8 cellular contexts compared by ENCODE assay signal in genomic region chr3:55486857-55487375, GRCh38. TPM values are rescaled to one million over a fixed set of nuclear protein-coding genes. Genes with fewer than 3 reads are reported as not detected.
DNase-seq lines count a peak whose midpoint lies in the region; ATAC-seq, FAIRE-seq and TF ChIP-seq lines count a peak whose summit lies in the region.

WNT5A (minus strand) TSS chr3:55487306; CDS start chr3:55486985, 321 bp downstream.

- no peak for ATAC-seq in stimulated activated naive B cell treated with anti-CD40 and anti-IgM and Interleukin-4, amounts not matched to agents 10 μg/mL and 1 μg/mL and 100 μg/mL, for 72 hours (replicated peaks)
- ATAC-seq in natural killer cell: no peak
- no peak for ATAC-seq in HG02870 (IDR thresholded peaks at IDR 0.05; ENCODE audit: unreplicated experiment)

- peaks cover 3 to 7% of the 10 kb centered on the region in 2 donors for H3K36me3 Mint-ChIP-seq in stimulated activated naive B cell treated with anti-CD40 and anti-IgM and Interleukin-4, amounts not matched to agents 10 μg/mL and 1 μg/mL and 100 μg/mL, for 72 hours
- no peaks in the 10 kb centered on the region for H3K36me3 Mint-ChIP-seq in natural killer cell

- H3K4me1 ChIP-seq in BLaER1: no peaks in the 10 kb centered on the region
- peaks cover 51% of the 10 kb centered on the region for H3K4me1 ChIP-seq in keratinocyte (ENCODE audit: control insufficient read depth, extremely low read depth, insufficient read depth, low read length)

- dilution Hi-C loops in keratinocyte (cut with MboI; ENCODE audit: extremely low pct_ligation_motif_present, low sequenced_read_pairs): loop anchor here (25.0 kb wide), 2 partner anchors 250 to 400 kb away; no protein-coding TSS in a partner anchor

- H3K9me1 ChIP-seq in keratinocyte (ENCODE audit: control insufficient read depth, extremely low read depth, insufficient read depth, low read length): peaks cover 2% of the 10 kb centered on the region

- intact Hi-C loops in natural killer cell (cut with micrococcal nuclease): no loop called here

- TF ChIP-seq CTCF in keratinocyte (optimal IDR thresholded peaks at IDR 0.05 in 1 of 3, IDR thresholded peaks at IDR 0.05 in 1 of 3, conservative IDR thresholded peaks at IDR 0.05 in 1 of 3; ENCODE audit: extremely low read depth in 1 of 3, insufficient read depth in 2 of 3, low read length in 3 of 3) (no peak), natural killer cell (IDR thresholded peaks at IDR 0.05) (no peak)

- H3K27me3 Mint-ChIP-seq in stimulated activated naive B cell treated with anti-CD40 and anti-IgM and Interleukin-4, amounts not matched to agents 10 μg/mL and 1 μg/mL and 100 μg/mL, for 72 hours: peaks cover 73 to 94% of the 10 kb centered on the region in 2 donors
- H3K27me3 Mint-ChIP-seq in natural killer cell (ENCODE audit: low read depth in 2 of 2): peaks cover 52 to 66% of the 10 kb centered on the region in 2 donors

- H3K36me3 ChIP-seq in BLaER1 (no peaks in the 10 kb centered on the region), keratinocyte (ENCODE audit: control insufficient read depth in 2 of 2, extremely low read depth in 1 of 2, insufficient read depth in 2 of 2, low read length in 2 of 2) (no peaks in the 10 kb centered on the region)

- no peak for FAIRE-seq in keratinocyte (lab: Jason Lieb, UNC)

- H3K4me2 ChIP-seq in BLaER1 (peak within 1 kb of the TSS; percentile 49), keratinocyte (ENCODE audit: control insufficient read depth, extremely low read depth, insufficient read depth, low read depth, low read length) (peak within 1 kb of the TSS; percentile 85)

- H3K27ac ChIP-seq in BLaER1: no peak within 1 kb of the TSS
- H3K27ac ChIP-seq in keratinocyte (ENCODE audit: control insufficient read depth, insufficient read depth, low read length): peak within 1 kb of the TSS; percentile 56

- H3K4me3 Mint-ChIP-seq in stimulated activated naive B cell treated with anti-CD40 and anti-IgM and Interleukin-4, amounts not matched to agents 10 μg/mL and 1 μg/mL and 100 μg/mL, for 72 hours: peak within 1 kb of the TSS; percentile 79
- H3K4me3 Mint-ChIP-seq in natural killer cell: no peak within 1 kb of the TSS

- DNase-seq in Jurkat, Clone E6-1 (ENCODE audit: low read depth, low spot score): no peak
- DNase-seq in astrocyte of the hippocampus (ENCODE audit: low read depth, low spot score) (peak; percentile 78), keratinocyte (ENCODE audit: low read depth, low spot score) (no peak), natural killer cell (no peak)
- DNase-seq in stimulated activated naive B cell treated with anti-CD40 and anti-IgM and Interleukin-4, amounts not matched to agents 10 μg/mL and 1 μg/mL and 100 μg/mL, for 72 hours: no peak
- no peak for DNase-seq in activated effector memory CD4-positive, alpha-beta T cell treated with Interleukin-2 at 50 U/mL for 16 hours

- peaks cover 88% of the 10 kb centered on the region for H3K27me3 ChIP-seq in BLaER1
- H3K27me3 ChIP-seq in keratinocyte (ENCODE audit: control insufficient read depth, extremely low read depth, insufficient read depth, low read length): no peaks in the 10 kb centered on the region

- peak within 1 kb of the TSS; percentile 86 for H3K27ac Mint-ChIP-seq in stimulated activated naive B cell treated with anti-CD40 and anti-IgM and Interleukin-4, amounts not matched to agents 10 μg/mL and 1 μg/mL and 100 μg/mL, for 72 hours
- no peak within 1 kb of the TSS for H3K27ac Mint-ChIP-seq in natural killer cell

- peaks cover 53% of the 10 kb centered on the region for H3K79me2 ChIP-seq in keratinocyte (ENCODE audit: control insufficient read depth, insufficient read depth, low read length)

- H3K9ac ChIP-seq in BLaER1 (no peak within 1 kb of the TSS), keratinocyte (ENCODE audit: control insufficient read depth, extremely low read depth, insufficient read depth, low read length) (peak within 1 kb of the TSS; percentile 81)

- peaks cover 35 to 48% of the 10 kb centered on the region in 2 donors for H3K4me1 Mint-ChIP-seq in stimulated activated naive B cell treated with anti-CD40 and anti-IgM and Interleukin-4, amounts not matched to agents 10 μg/mL and 1 μg/mL and 100 μg/mL, for 72 hours
- H3K4me1 Mint-ChIP-seq in natural killer cell: peaks cover 0 to 4% of the 10 kb centered on the region in 2 donors

- H2AFZ ChIP-seq in keratinocyte (ENCODE audit: control insufficient read depth, low read length): peak within 1 kb of the TSS; percentile 78

- H3K4me3 ChIP-seq in BLaER1: peak within 1 kb of the TSS; percentile 41; the same call in 1 of the 2 replicates
- peak within 1 kb of the TSS; percentile 56 for H3K4me3 ChIP-seq in Jurkat, Clone E6-1 (ENCODE audit: low read length)
- H3K4me3 ChIP-seq in keratinocyte (ENCODE audit: control insufficient read depth in 2 of 3, extremely low read depth in 1 of 3, insufficient read depth in 2 of 3, low read depth in 1 of 3, low read length in 3 of 3): peak within 1 kb of the TSS; percentile 48 to 89 (median 87)

- peaks cover 0 to 4% of the 10 kb centered on the region in 2 donors for H3K9me3 Mint-ChIP-seq in stimulated activated naive B cell treated with anti-CD40 and anti-IgM and Interleukin-4, amounts not matched to agents 10 μg/mL and 1 μg/mL and 100 μg/mL, for 72 hours
- H3K9me3 Mint-ChIP-seq in natural killer cell: no peaks in the 10 kb centered on the region

- peaks cover 36% of the 10 kb centered on the region; the same call in 1 of the 2 replicates for H4K20me1 ChIP-seq in BLaER1
- no peaks in the 10 kb centered on the region for H4K20me1 ChIP-seq in keratinocyte (ENCODE audit: control insufficient read depth, extremely low read depth, insufficient read depth, low read length)

- H3K9me3 ChIP-seq in BLaER1 (peaks cover 45% of the 10 kb centered on the region), keratinocyte (ENCODE audit: control insufficient read depth, low read depth, low read length) (no peaks in the 10 kb centered on the region)

RNA-seq across cellular contexts. Expression of gene WNT5A, which starts in this region (rescaled TPM):
- 1.2 TPM for polyA plus RNA-seq in Jurkat, Clone E6-1 (2012; ENCODE audit: insufficient read depth, insufficient read length)
- 7.1 to 18.7 TPM (median 9.4 TPM) in 3 replicates for polyA plus RNA-seq in keratinocyte
- 4.0 TPM for polyA plus RNA-seq in keratinocyte (2011; ENCODE audit: low read depth)
- polyA plus RNA-seq in keratinocyte (2011; cell fraction: cytosol; rRNA removed): 3.9 and 4.5 TPM in 2 replicates
- 16.4 and 17.6 TPM in 2 replicates for polyA plus RNA-seq in keratinocyte (2011; cell fraction: nucleus; rRNA removed)
- 4.5 and 16.4 TPM in 2 replicates for polyA plus RNA-seq in keratinocyte (2012; ENCODE audit: low replicate concordance)
- polyA minus RNA-seq in keratinocyte: 14.8 to 31.6 TPM (median 18.3 TPM) in 3 replicates
- polyA minus RNA-seq in keratinocyte (2011; cell fraction: cytosol; rRNA and poly(A)+ RNA removed): 22.4 TPM
- polyA minus RNA-seq in keratinocyte (2011; cell fraction: nucleus; rRNA and poly(A)+ RNA removed): 45.5 TPM in 2 replicates
- total RNA-seq in natural killer cell: not detected
